In genomic region chr5:782356-782755, GRCh38 we compare ENCODE assay signal across 5 cellular contexts. TPM values are rescaled to one million over a fixed set of nuclear protein-coding genes. Genes with fewer than 3 reads are reported as not detected.
"Had no signal": no experiment of that assay in that cellular context is flagged by ENCODE, and none has a peak within 500 bp of the region (broad histone marks: within the 10 kb centered on the region; RNA-seq: fewer than 3 reads in every experiment).

No MANE protein-coding gene starts in this region.

RNA-seq across cellular contexts. Expression of gene ZDHHC11B, which starts 2.2 kb away (rescaled TPM):
- total RNA-seq: LHCN-M2, MCF 10A, RPMI7951 had no signal
- polyA plus RNA-seq: IgD-negative memory B cell, SK-N-SH had no signal
